36 cellular contexts compared by ENCODE assay signal in genomic region chr12:112898380-112898779, GRCh38.
"Had no signal": no experiment of that assay in that cellular context is flagged by ENCODE, and none has a peak within 500 bp of the region (broad histone marks: within the 10 kb centered on the region; RNA-seq: fewer than 3 reads in every experiment).

No MANE protein-coding gene starts in this region.

- DNase-seq: activated B cell treated with CpG ODN at 0.5 μM for 24 hours; activated CD4-positive, alpha-beta T cell treated with anti-CD3 and anti-CD28 coated beads for 48 hours; activated CD4-positive, alpha-beta T cell treated with anti-CD3 and anti-CD28 coated beads, Interleukin-2, amount 50 U/mL, for 1 hour; activated CD4-positive, alpha-beta T cell treated with anti-CD3 and anti-CD28 coated beads, Interleukin-2, amount 50 U/mL, for 48 hours; activated CD8-positive, alpha-beta memory T cell treated with anti-CD3 and anti-CD28 coated beads for 24 hours; activated CD8-positive, alpha-beta memory T cell treated with anti-CD3 and anti-CD28 coated beads, Interleukin-2, amount 50 U/mL, for 4 hours; activated CD8-positive, alpha-beta T cell treated with anti-CD3 and anti-CD28 coated beads for 36 hours; activated effector memory CD4-positive, alpha-beta T cell treated with Interleukin-2 at 50 U/mL for 16 hours; activated gamma-delta T cell treated with Interleukin-2 at 50 U/mL for 16 hours; activated naive CD4-positive, alpha-beta T cell treated with anti-CD3 and anti-CD28 coated beads, Interleukin-2, amount 50 U/mL, for 16 hours; activated naive CD4-positive, alpha-beta T cell treated with Interleukin-2 at 50 U/mL for 16 hours; activated T-cell treated with anti-CD3 and anti-CD28 coated beads for 4 hours; activated T-cell treated with anti-CD3 and anti-CD28 coated beads, Interleukin-2, amount 50 U/mL, for 24 hours; activated T-cell treated with anti-CD3 and anti-CD28 coated beads, Interleukin-2, amount 50 U/mL, for 72 hours; amniotic stem cell; anterior cingulate cortex; brain microvascular endothelial cell; dorsolateral prefrontal cortex; effector CD4-positive, alpha-beta T cell; effector memory CD8-positive, alpha-beta T cell; erythroblast; foreskin keratinocyte; gastrocnemius medialis; glutamatergic neuron; SW 1271; T-helper 1 cell; T-helper 17 cell; T1000; WERI-Rb-1 had no signal

- H3K27me3 ChIP-seq: gastrocnemius medialis had no signal

- H3K27me3 Mint-ChIP-seq: activated CD8-positive, alpha-beta T cell treated with anti-CD3 and anti-CD28 coated beads for 36 hours; activated T-cell treated with anti-CD3 and anti-CD28 coated beads, Interleukin-2, amount 50 U/mL, for 24 hours had no signal

- ATAC-seq: activated CD4-positive, CD25-positive, alpha-beta regulatory T cell treated with anti-CD3 and anti-CD28 coated beads, Interleukin-2, amount 50 U/mL, for 24 hours; activated CD8-positive, alpha-beta T cell treated with anti-CD3 and anti-CD28 coated beads for 36 hours; activated T-cell treated with anti-CD3 and anti-CD28 coated beads, Interleukin-2, amount 50 U/mL, for 72 hours; effector memory CD8-positive, alpha-beta T cell; foreskin keratinocyte; gastrocnemius medialis; T-helper 17 cell had no signal

- H3K27ac ChIP-seq: brain microvascular endothelial cell, coronary artery, dorsolateral prefrontal cortex, esophagus muscularis mucosa, foreskin keratinocyte, gastrocnemius medialis, WERI-Rb-1 had no signal

- H3K4me3 ChIP-seq: coronary artery, dorsolateral prefrontal cortex, esophagus muscularis mucosa, gastrocnemius medialis had no signal

- H3K4me3 Mint-ChIP-seq: activated B cell treated with CpG ODN at 0.5 μM for 24 hours; activated CD8-positive, alpha-beta T cell treated with anti-CD3 and anti-CD28 coated beads for 36 hours; activated naive CD8-positive, alpha-beta T cell; activated T-cell treated with anti-CD3 and anti-CD28 coated beads, Interleukin-2, amount 50 U/mL, for 24 hours; activated T-cell treated with anti-CD3 and anti-CD28 coated beads, Interleukin-2, amount 50 U/mL, for 72 hours; central memory CD8-positive, alpha-beta T cell; dendritic cell treated with granulocyte-macrophage colony-stimulating factor and Interleukin-4, amounts not matched to agents 40 ng/mL and 50 ng/mL, for 4 days; effector memory CD8-positive, alpha-beta T cell; T-helper 17 cell; T-helper 2 cell treated with Interferon-gamma antibody and Interleukin-4, amounts not matched to agents 5 μg/mL and 100 μg/mL, for 36 hours had no signal

- H3K9me3 Mint-ChIP-seq: activated B cell treated with CpG ODN at 0.5 μM for 24 hours; activated CD8-positive, alpha-beta T cell treated with anti-CD3 and anti-CD28 coated beads for 36 hours; activated T-cell treated with anti-CD3 and anti-CD28 coated beads, Interleukin-2, amount 50 U/mL, for 24 hours; activated T-cell treated with anti-CD3 and anti-CD28 coated beads, Interleukin-2, amount 50 U/mL, for 72 hours; central memory CD8-positive, alpha-beta T cell; dendritic cell treated with granulocyte-macrophage colony-stimulating factor and Interleukin-4, amounts not matched to agents 40 ng/mL and 50 ng/mL, for 4 days; effector memory CD8-positive, alpha-beta T cell; T-helper 2 cell treated with Interferon-gamma antibody and Interleukin-4, amounts not matched to agents 5 μg/mL and 100 μg/mL, for 36 hours had no signal

- H3K36me3 ChIP-seq: brain microvascular endothelial cell, esophagus muscularis mucosa, gastrocnemius medialis, WERI-Rb-1 had no signal

- H3K4me1 ChIP-seq: esophagus muscularis mucosa, foreskin keratinocyte, gastrocnemius medialis had no signal

- H3K27ac Mint-ChIP-seq: activated B cell treated with CpG ODN at 0.5 μM for 24 hours; activated CD8-positive, alpha-beta T cell treated with anti-CD3 and anti-CD28 coated beads for 36 hours; activated naive CD8-positive, alpha-beta T cell; activated T-cell treated with anti-CD3 and anti-CD28 coated beads, Interleukin-2, amount 50 U/mL, for 24 hours; activated T-cell treated with anti-CD3 and anti-CD28 coated beads, Interleukin-2, amount 50 U/mL, for 72 hours; effector memory CD8-positive, alpha-beta T cell; T-helper 17 cell; T-helper 2 cell treated with Interferon-gamma antibody and Interleukin-4, amounts not matched to agents 5 μg/mL and 100 μg/mL, for 36 hours had no signal

- H3K9me3 ChIP-seq: esophagus muscularis mucosa, gastrocnemius medialis had no signal

- H3K36me3 Mint-ChIP-seq: activated naive CD8-positive, alpha-beta T cell had no signal
